Comparison of ENCODE assay signal across 19 cellular contexts in the genomic region with DNA sequence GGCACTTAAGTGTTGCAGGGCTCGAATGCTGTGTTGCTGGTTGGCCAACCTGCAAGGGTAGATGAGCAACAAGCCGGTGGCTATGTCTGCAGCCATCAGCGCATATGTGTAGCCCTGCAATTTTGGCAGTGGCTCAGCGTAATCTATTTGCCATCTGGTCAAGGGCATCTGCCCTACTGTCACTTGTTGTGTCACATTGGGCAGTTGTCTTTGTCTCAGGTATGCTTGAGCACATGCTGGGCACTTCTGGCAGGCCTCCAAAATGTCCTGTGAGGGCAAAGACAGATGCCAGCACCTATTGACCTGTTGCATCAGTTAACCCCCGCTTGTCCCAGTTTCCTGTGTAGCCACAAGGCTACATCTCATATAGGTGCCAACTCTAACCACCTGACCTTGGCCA.
"Had no signal": no experiment of that assay in that cellular context is flagged by ENCODE, and none has a peak within 500 bp of the region (broad histone marks: within the 10 kb centered on the region; RNA-seq: fewer than 3 reads in every experiment).

No MANE protein-coding gene starts in this region.

- H3K4me1 Mint-ChIP-seq: activated CD4-positive, alpha-beta T cell treated with anti-CD3 and anti-CD28 coated beads for 36 hours; activated CD8-positive, alpha-beta memory T cell treated with anti-CD3 and anti-CD28 coated beads, Interleukin-2, amount 10 ng/mL, durations not matched to agents 7 days and 5 days; activated naive CD4-positive, alpha-beta T cell treated with anti-CD3 and anti-CD28 coated beads, Interleukin-2, amount 50 U/mL, for 24 hours; central memory CD8-positive, alpha-beta T cell; natural killer cell had no signal

- ATAC-seq: activated CD4-positive, alpha-beta T cell treated with anti-CD3 and anti-CD28 coated beads for 36 hours; activated CD8-positive, alpha-beta memory T cell treated with anti-CD3 and anti-CD28 coated beads, Interleukin-2, amount 10 ng/mL, durations not matched to agents 7 days and 5 days; activated CD8-positive, alpha-beta T cell treated with anti-CD3 and anti-CD28 coated beads, Interleukin-2, amount 10 ng/mL, durations not matched to agents 7 days and 5 days; heart left ventricle; lower lobe of right lung; natural killer cell; right cardiac atrium had no signal

- H3K4me3 Mint-ChIP-seq: activated CD4-positive, alpha-beta T cell treated with anti-CD3 and anti-CD28 coated beads for 36 hours; activated CD8-positive, alpha-beta memory T cell treated with anti-CD3 and anti-CD28 coated beads, Interleukin-2, amount 10 ng/mL, durations not matched to agents 7 days and 5 days; activated CD8-positive, alpha-beta T cell treated with anti-CD3 and anti-CD28 coated beads, Interleukin-2, amount 10 ng/mL, durations not matched to agents 7 days and 5 days; activated naive CD4-positive, alpha-beta T cell treated with anti-CD3 and anti-CD28 coated beads, Interleukin-2, amount 50 U/mL, for 24 hours; central memory CD8-positive, alpha-beta T cell; natural killer cell; T-helper 2 cell treated with Interferon-gamma antibody and Interleukin-4, amounts not matched to agents 5 μg/mL and 100 μg/mL, for 36 hours had no signal

- H3K27ac Mint-ChIP-seq: activated CD4-positive, alpha-beta T cell treated with anti-CD3 and anti-CD28 coated beads for 36 hours; activated CD8-positive, alpha-beta memory T cell treated with anti-CD3 and anti-CD28 coated beads, Interleukin-2, amount 10 ng/mL, durations not matched to agents 7 days and 5 days; activated CD8-positive, alpha-beta T cell treated with anti-CD3 and anti-CD28 coated beads, Interleukin-2, amount 10 ng/mL, durations not matched to agents 7 days and 5 days; activated naive CD4-positive, alpha-beta T cell treated with anti-CD3 and anti-CD28 coated beads, Interleukin-2, amount 50 U/mL, for 24 hours; activated T-helper 2 cell treated with anti-CD3 and anti-CD28 coated beads, Interferon-gamma antibody, Interleukin-2, Interleukin-4, amounts not matched to agents 10 μg/mL and 5 μg/mL and 100 μg/mL, durations not matched to agents 14 hours and 24 hours and 36 hours; natural killer cell; T-helper 2 cell treated with Interferon-gamma antibody and Interleukin-4, amounts not matched to agents 5 μg/mL and 100 μg/mL, for 36 hours had no signal

- H3K9me3 ChIP-seq: heart left ventricle, lower lobe of right lung, tibial nerve had no signal

- H3K36me3 ChIP-seq: heart left ventricle, lower lobe of right lung, spleen, tibial nerve had no signal

- H3K9me3 Mint-ChIP-seq: activated naive CD4-positive, alpha-beta T cell treated with anti-CD3 and anti-CD28 coated beads, Interleukin-2, amount 50 U/mL, for 24 hours; activated T-helper 2 cell treated with anti-CD3 and anti-CD28 coated beads, Interferon-gamma antibody, Interleukin-2, Interleukin-4, amounts not matched to agents 10 μg/mL and 5 μg/mL and 100 μg/mL, durations not matched to agents 14 hours and 24 hours and 36 hours; central memory CD8-positive, alpha-beta T cell; natural killer cell; T-helper 2 cell treated with Interferon-gamma antibody and Interleukin-4, amounts not matched to agents 5 μg/mL and 100 μg/mL, for 36 hours had no signal

- H3K27me3 Mint-ChIP-seq: activated CD4-positive, alpha-beta T cell treated with anti-CD3 and anti-CD28 coated beads for 36 hours; activated CD8-positive, alpha-beta memory T cell treated with anti-CD3 and anti-CD28 coated beads, Interleukin-2, amount 10 ng/mL, durations not matched to agents 7 days and 5 days; activated naive CD4-positive, alpha-beta T cell treated with anti-CD3 and anti-CD28 coated beads, Interleukin-2, amount 50 U/mL, for 24 hours; central memory CD8-positive, alpha-beta T cell had no signal

- H3K4me3 ChIP-seq: heart left ventricle, lower lobe of right lung, spleen, tibial nerve had no signal

- H3K27me3 ChIP-seq: heart left ventricle, spleen, tibial nerve had no signal

- DNase-seq: activated CD4-positive, alpha-beta T cell treated with anti-CD3 and anti-CD28 coated beads for 36 hours; activated CD4-positive, CD25-positive, alpha-beta regulatory T cell; activated CD8-positive, alpha-beta memory T cell treated with anti-CD3 and anti-CD28 coated beads, Interleukin-2, amount 10 ng/mL, durations not matched to agents 7 days and 5 days; activated CD8-positive, alpha-beta T cell treated with anti-CD3 and anti-CD28 coated beads, Interleukin-2, amount 10 ng/mL, durations not matched to agents 7 days and 5 days; activated T-cell treated with anti-CD3 and anti-CD28 coated beads, Interleukin-2, amount 50 U/mL, for 48 hours; anterior cingulate cortex; cortex of kidney; heart left ventricle; lower lobe of right lung; mesendoderm; natural killer cell; spleen; stimulated activated naive CD4-positive, alpha-beta T cell had no signal

- H3K27ac ChIP-seq: heart left ventricle, lower lobe of right lung, spleen, tibial nerve had no signal

- H3K36me3 Mint-ChIP-seq: activated CD8-positive, alpha-beta memory T cell treated with anti-CD3 and anti-CD28 coated beads, Interleukin-2, amount 10 ng/mL, durations not matched to agents 7 days and 5 days; activated naive CD4-positive, alpha-beta T cell treated with anti-CD3 and anti-CD28 coated beads, Interleukin-2, amount 50 U/mL, for 24 hours; natural killer cell had no signal

- H3K4me1 ChIP-seq: spleen had no signal
